Comparison of ENCODE assay signal across 1 cellular context in the genomic region with DNA sequence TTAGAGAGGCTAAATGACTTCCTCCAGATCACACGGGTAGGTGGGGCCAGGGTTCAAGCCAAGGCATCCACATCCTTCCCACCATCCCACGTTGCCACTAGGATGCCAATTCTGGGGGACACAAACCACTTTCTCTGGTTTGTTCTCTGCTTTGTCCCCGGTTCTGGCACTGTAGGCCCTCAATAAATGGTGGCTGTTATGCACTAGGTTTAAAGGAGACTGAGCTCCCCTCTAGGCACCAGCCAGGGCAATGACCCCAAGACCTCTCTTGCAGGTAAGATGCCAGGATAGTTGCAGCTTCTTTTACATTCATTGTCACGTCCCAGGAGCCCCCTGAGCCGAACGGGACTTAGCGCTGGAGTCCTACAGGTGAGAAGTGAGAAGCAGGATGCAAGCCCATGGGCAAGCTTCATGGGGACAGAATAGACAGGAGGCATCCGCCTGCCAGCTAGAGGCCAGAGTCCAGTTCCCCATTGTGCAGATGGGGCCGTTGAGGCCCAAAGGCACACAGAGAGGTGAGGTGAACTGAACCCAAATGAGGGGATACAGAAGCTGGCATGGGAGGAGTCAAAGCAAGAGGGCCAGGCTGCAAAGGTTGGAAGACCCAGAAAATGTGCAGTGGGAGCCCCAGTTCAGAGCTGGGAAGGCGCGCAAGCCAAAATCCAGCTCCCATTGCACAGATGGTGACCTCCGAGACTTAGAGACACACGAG.
TF ChIP-seq lines count a peak whose summit lies in the region.

No MANE protein-coding gene starts in this region.

TF ChIP-seq in GM23338, 12 proteins besides CTCF, POLR2A, EP300 and RAD21 (continued from another document):
- TF ChIP-seq, protein P1, sequence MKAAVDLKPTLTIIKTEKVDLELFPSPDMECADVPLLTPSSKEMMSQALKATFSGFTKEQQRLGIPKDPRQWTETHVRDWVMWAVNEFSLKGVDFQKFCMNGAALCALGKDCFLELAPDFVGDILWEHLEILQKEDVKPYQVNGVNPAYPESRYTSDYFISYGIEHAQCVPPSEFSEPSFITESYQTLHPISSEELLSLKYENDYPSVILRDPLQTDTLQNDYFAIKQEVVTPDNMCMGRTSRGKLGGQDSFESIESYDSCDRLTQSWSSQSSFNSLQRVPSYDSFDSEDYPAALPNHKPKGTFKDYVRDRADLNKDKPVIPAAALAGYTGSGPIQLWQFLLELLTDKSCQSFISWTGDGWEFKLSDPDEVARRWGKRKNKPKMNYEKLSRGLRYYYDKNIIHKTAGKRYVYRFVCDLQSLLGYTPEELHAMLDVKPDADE (IDR thresholded peaks at IDR 0.05), result no peak
- TF ChIP-seq STAT1 (IDR thresholded peaks at IDR 0.05; ENCODE audit: unreplicated experiment) (no peak), JUNB (IDR thresholded peaks at IDR 0.05; ENCODE audit: unreplicated experiment) (no peak), EZH2 (IDR thresholded peaks at IDR 0.05; ENCODE audit: low read depth, unreplicated experiment) (no peak), ZNF114 (CRISPR knock-in tag; IDR thresholded peaks at IDR 0.05) (no peak)
- TF ChIP-seq, protein P2, sequence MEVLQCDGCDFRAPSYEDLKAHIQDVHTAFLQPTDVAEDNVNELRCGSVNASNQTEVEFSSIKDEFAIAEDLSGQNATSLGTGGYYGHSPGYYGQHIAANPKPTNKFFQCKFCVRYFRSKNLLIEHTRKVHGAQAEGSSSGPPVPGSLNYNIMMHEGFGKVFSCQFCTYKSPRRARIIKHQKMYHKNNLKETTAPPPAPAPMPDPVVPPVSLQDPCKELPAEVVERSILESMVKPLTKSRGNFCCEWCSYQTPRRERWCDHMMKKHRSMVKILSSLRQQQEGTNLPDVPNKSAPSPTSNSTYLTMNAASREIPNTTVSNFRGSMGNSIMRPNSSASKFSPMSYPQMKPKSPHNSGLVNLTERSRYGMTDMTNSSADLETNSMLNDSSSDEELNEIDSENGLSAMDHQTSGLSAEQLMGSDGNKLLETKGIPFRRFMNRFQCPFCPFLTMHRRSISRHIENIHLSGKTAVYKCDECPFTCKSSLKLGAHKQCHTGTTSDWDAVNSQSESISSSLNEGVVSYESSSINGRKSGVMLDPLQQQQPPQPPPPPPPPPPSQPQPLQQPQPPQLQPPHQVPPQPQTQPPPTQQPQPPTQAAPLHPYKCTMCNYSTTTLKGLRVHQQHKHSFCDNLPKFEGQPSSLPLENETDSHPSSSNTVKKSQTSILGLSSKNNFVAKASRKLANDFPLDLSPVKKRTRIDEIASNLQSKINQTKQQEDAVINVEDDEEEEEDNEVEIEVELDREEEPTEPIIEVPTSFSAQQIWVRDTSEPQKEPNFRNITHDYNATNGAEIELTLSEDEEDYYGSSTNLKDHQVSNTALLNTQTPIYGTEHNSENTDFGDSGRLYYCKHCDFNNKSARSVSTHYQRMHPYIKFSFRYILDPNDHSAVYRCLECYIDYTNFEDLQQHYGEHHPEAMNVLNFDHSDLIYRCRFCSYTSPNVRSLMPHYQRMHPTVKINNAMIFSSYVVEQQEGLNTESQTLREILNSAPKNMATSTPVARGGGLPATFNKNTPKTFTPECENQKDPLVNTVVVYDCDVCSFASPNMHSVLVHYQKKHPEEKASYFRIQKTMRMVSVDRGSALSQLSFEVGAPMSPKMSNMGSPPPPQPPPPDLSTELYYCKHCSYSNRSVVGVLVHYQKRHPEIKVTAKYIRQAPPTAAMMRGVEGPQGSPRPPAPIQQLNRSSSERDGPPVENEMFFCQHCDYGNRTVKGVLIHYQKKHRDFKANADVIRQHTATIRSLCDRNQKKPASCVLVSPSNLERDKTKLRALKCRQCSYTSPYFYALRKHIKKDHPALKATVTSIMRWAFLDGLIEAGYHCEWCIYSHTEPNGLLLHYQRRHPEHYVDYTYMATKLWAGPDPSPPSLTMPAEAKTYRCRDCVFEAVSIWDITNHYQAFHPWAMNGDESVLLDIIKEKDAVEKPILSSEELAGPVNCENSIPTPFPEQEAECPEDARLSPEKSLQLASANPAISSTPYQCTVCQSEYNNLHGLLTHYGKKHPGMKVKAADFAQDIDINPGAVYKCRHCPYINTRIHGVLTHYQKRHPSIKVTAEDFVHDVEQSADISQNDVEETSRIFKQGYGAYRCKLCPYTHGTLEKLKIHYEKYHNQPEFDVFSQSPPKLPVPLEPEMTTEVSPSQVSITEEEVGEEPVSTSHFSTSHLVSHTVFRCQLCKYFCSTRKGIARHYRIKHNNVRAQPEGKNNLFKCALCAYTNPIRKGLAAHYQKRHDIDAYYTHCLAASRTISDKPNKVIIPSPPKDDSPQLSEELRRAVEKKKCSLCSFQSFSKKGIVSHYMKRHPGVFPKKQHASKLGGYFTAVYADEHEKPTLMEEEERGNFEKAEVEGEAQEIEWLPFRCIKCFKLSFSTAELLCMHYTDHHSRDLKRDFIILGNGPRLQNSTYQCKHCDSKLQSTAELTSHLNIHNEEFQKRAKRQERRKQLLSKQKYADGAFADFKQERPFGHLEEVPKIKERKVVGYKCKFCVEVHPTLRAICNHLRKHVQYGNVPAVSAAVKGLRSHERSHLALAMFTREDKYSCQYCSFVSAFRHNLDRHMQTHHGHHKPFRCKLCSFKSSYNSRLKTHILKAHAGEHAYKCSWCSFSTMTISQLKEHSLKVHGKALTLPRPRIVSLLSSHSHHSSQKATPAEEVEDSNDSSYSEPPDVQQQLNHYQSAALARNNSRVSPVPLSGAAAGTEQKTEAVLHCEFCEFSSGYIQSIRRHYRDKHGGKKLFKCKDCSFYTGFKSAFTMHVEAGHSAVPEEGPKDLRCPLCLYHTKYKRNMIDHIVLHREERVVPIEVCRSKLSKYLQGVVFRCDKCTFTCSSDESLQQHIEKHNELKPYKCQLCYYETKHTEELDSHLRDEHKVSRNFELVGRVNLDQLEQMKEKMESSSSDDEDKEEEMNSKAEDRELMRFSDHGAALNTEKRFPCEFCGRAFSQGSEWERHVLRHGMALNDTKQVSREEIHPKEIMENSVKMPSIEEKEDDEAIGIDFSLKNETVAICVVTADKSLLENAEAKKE (CRISPR knock-in tag; IDR thresholded peaks at IDR 0.05), result no peak
